ENCODE assay signal across 1 cellular context in the genomic region with DNA sequence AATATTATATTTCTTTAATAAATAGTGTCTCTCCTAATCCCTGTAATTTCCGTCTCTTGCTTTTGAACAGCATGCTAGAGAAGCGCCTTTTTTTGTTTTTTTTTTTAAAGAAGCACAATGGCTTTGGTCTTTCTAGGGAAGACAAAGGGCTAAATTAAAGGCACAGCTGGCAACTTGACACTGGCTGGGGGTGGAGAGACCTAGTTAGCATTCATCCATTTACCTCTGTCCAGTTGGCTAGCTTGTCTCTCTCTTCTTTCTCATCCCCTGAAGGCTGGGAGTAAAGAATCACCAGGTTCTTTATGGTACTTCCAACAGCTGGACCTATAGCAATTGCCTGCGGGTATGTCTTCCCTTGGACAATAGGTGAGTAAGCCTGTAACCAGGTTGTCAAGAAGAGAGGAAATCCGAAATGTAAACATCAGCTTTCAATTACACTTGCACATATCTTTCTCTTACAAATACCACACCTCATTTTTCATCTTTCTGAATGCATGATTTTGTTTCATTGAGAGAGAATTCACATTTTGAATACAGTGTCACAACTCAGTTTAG.
TF ChIP-seq lines count a peak whose summit lies in the region.

No MANE protein-coding gene starts in this region.

TF ChIP-seq in GM23338, 12 proteins besides CTCF, POLR2A, EP300 and RAD21 (continued from another document):
- no peak for TF ChIP-seq CREB1 (CRISPR knock-in tag; IDR thresholded peaks at IDR 0.05; ENCODE audit: low read depth)
- TF ChIP-seq ZNF331 (CRISPR knock-in tag; IDR thresholded peaks at IDR 0.05; ENCODE audit: low read depth) = no peak
- no peak for TF ChIP-seq EZH2 (IDR thresholded peaks at IDR 0.05; ENCODE audit: low read depth, unreplicated experiment)
- TF ChIP-seq EZH2phosphoT487 (IDR thresholded peaks at IDR 0.05; ENCODE audit: unreplicated experiment) = no peak
- TF ChIP-seq, protein P1, sequence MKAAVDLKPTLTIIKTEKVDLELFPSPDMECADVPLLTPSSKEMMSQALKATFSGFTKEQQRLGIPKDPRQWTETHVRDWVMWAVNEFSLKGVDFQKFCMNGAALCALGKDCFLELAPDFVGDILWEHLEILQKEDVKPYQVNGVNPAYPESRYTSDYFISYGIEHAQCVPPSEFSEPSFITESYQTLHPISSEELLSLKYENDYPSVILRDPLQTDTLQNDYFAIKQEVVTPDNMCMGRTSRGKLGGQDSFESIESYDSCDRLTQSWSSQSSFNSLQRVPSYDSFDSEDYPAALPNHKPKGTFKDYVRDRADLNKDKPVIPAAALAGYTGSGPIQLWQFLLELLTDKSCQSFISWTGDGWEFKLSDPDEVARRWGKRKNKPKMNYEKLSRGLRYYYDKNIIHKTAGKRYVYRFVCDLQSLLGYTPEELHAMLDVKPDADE (IDR thresholded peaks at IDR 0.05) = no peak
- no peak for TF ChIP-seq POLR2AphosphoS5 (IDR thresholded peaks at IDR 0.05; ENCODE audit: low read depth)
- TF ChIP-seq, protein P2, sequence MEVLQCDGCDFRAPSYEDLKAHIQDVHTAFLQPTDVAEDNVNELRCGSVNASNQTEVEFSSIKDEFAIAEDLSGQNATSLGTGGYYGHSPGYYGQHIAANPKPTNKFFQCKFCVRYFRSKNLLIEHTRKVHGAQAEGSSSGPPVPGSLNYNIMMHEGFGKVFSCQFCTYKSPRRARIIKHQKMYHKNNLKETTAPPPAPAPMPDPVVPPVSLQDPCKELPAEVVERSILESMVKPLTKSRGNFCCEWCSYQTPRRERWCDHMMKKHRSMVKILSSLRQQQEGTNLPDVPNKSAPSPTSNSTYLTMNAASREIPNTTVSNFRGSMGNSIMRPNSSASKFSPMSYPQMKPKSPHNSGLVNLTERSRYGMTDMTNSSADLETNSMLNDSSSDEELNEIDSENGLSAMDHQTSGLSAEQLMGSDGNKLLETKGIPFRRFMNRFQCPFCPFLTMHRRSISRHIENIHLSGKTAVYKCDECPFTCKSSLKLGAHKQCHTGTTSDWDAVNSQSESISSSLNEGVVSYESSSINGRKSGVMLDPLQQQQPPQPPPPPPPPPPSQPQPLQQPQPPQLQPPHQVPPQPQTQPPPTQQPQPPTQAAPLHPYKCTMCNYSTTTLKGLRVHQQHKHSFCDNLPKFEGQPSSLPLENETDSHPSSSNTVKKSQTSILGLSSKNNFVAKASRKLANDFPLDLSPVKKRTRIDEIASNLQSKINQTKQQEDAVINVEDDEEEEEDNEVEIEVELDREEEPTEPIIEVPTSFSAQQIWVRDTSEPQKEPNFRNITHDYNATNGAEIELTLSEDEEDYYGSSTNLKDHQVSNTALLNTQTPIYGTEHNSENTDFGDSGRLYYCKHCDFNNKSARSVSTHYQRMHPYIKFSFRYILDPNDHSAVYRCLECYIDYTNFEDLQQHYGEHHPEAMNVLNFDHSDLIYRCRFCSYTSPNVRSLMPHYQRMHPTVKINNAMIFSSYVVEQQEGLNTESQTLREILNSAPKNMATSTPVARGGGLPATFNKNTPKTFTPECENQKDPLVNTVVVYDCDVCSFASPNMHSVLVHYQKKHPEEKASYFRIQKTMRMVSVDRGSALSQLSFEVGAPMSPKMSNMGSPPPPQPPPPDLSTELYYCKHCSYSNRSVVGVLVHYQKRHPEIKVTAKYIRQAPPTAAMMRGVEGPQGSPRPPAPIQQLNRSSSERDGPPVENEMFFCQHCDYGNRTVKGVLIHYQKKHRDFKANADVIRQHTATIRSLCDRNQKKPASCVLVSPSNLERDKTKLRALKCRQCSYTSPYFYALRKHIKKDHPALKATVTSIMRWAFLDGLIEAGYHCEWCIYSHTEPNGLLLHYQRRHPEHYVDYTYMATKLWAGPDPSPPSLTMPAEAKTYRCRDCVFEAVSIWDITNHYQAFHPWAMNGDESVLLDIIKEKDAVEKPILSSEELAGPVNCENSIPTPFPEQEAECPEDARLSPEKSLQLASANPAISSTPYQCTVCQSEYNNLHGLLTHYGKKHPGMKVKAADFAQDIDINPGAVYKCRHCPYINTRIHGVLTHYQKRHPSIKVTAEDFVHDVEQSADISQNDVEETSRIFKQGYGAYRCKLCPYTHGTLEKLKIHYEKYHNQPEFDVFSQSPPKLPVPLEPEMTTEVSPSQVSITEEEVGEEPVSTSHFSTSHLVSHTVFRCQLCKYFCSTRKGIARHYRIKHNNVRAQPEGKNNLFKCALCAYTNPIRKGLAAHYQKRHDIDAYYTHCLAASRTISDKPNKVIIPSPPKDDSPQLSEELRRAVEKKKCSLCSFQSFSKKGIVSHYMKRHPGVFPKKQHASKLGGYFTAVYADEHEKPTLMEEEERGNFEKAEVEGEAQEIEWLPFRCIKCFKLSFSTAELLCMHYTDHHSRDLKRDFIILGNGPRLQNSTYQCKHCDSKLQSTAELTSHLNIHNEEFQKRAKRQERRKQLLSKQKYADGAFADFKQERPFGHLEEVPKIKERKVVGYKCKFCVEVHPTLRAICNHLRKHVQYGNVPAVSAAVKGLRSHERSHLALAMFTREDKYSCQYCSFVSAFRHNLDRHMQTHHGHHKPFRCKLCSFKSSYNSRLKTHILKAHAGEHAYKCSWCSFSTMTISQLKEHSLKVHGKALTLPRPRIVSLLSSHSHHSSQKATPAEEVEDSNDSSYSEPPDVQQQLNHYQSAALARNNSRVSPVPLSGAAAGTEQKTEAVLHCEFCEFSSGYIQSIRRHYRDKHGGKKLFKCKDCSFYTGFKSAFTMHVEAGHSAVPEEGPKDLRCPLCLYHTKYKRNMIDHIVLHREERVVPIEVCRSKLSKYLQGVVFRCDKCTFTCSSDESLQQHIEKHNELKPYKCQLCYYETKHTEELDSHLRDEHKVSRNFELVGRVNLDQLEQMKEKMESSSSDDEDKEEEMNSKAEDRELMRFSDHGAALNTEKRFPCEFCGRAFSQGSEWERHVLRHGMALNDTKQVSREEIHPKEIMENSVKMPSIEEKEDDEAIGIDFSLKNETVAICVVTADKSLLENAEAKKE (CRISPR knock-in tag; IDR thresholded peaks at IDR 0.05) = no peak
